8 cellular contexts compared by ENCODE assay signal in the genomic region with DNA sequence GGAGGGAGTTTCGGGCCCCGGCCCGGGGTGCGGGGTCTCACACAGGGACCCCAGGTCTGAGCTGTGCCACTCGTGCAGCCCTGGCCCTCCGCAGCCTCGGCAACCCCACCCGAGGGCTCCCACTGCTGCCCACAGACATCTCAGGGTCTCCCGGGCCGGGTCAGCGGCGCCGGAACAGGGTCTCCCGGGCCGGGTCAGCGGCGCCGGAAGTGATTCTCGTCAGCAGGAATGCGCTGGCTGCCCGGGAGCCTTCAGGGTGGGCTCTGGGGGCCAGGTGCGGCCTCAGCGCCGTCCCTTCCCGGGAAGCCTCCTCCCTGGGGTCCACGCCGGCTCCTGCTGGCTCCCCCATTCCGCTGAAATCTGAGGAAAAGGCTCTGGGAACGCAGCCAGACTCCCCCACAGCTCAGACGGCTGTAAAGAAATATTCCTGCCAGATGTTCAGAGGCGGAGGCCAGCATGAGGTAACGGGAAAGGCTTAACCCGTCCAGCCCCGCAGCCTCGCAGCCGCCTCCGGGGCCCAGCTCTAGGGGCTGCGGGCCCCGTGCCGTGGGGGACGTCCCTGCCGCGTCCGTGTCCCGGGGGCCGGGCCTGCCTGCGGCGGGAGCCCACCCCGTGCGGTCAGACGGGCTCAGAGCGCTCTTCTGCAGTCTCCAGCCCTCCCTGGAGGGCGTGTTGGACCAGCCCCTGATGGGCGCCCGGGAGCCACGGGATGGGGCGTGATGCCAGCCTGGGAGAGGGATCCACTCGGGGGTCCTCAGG. TPM values are rescaled to one million over a fixed set of nuclear protein-coding genes. Genes with fewer than 3 reads are reported as not detected.
DNase-seq lines count a peak whose midpoint lies in the region; ATAC-seq and TF ChIP-seq lines count a peak whose summit lies in the region.

No MANE protein-coding gene starts in this region.

- H3K27me3 ChIP-seq in breast epithelium (no peaks in the 10 kb centered on the region), adrenal gland (no peaks in the 10 kb centered on the region)

- H3K9me3 ChIP-seq in breast epithelium = no peaks in the 10 kb centered on the region
- H3K9me3 ChIP-seq in adrenal gland (replicated peaks in 1 of 3) = no peaks in the 10 kb centered on the region

- DNase-seq in breast epithelium (ENCODE audit: low spot score in 2 of 2) (peak; percentile 40 to 51), MCF 10A (ENCODE audit: unreplicated experiment) (no peak), adrenal gland (peak in 6 of 7 donors; percentile 37 to 74 (median 60)), islet precursor cell (peak; percentile 65), T-helper 9 cell (no peak), pons (ENCODE audit: low spot score) (no peak)
- no peak for DNase-seq in stimulated activated naive B cell treated with anti-CD40 and anti-IgM and Interleukin-4, amounts not matched to agents 10 μg/mL and 1 μg/mL and 100 μg/mL, for 72 hours

- peaks cover 16 to 23% of the 10 kb centered on the region in 2 donors for H3K4me1 ChIP-seq in breast epithelium
- peaks cover 13 to 33% of the 10 kb centered on the region in 2 donors for H3K4me1 ChIP-seq in adrenal gland (replicated peaks in 1 of 2)

- CTCF ChIA-PET in MCF 10A (lab: Yijun Ruan, JAX) = interaction anchor here (0.7 to 1.7 kb wide), 6 partner anchors 10 to 341 kb away, joined by 3 to 8 read pairs (median 4); no protein-coding TSS in a partner anchor

- no peak for TF ChIP-seq POLR2A in breast epithelium (IDR thresholded peaks at IDR 0.05)
- TF ChIP-seq POLR2A in adrenal gland (IDR thresholded peaks at IDR 0.05) = no peak

- H3K4me3 ChIP-seq in breast epithelium = peak overlapping the region; percentile 49 to 83 (median 60)
- peak overlapping the region in 2 of 4 donors; percentile 32 to 63 for H3K4me3 ChIP-seq in adrenal gland

- H3K36me3 Mint-ChIP-seq in MCF 10A (ENCODE audit: insufficient read depth, unreplicated experiment) = no peaks in the 10 kb centered on the region
- H3K36me3 Mint-ChIP-seq in stimulated activated naive B cell treated with anti-CD40 and anti-IgM and Interleukin-4, amounts not matched to agents 10 μg/mL and 1 μg/mL and 100 μg/mL, for 72 hours = no peaks in the 10 kb centered on the region

- no peak overlapping the region for H3K27ac Mint-ChIP-seq in MCF 10A (ENCODE audit: low read depth, unreplicated experiment)
- no peak overlapping the region for H3K27ac Mint-ChIP-seq in stimulated activated naive B cell treated with anti-CD40 and anti-IgM and Interleukin-4, amounts not matched to agents 10 μg/mL and 1 μg/mL and 100 μg/mL, for 72 hours

- H3K36me3 ChIP-seq in breast epithelium = no peaks in the 10 kb centered on the region
- H3K36me3 ChIP-seq in adrenal gland (replicated peaks in 1 of 2) = no peaks in the 10 kb centered on the region

- H3K4me3 Mint-ChIP-seq in MCF 10A (ENCODE audit: unreplicated experiment) = no peak overlapping the region
- H3K4me3 Mint-ChIP-seq in stimulated activated naive B cell treated with anti-CD40 and anti-IgM and Interleukin-4, amounts not matched to agents 10 μg/mL and 1 μg/mL and 100 μg/mL, for 72 hours = peak overlapping the region; percentile 46 to 86

- H3K9me3 Mint-ChIP-seq in MCF 10A (ENCODE audit: unreplicated experiment) = no peaks in the 10 kb centered on the region
- H3K9me3 Mint-ChIP-seq in stimulated activated naive B cell treated with anti-CD40 and anti-IgM and Interleukin-4, amounts not matched to agents 10 μg/mL and 1 μg/mL and 100 μg/mL, for 72 hours = no peaks in the 10 kb centered on the region

- H3K4me1 Mint-ChIP-seq in MCF 10A (ENCODE audit: insufficient read depth, unreplicated experiment) = no peaks in the 10 kb centered on the region
- peaks cover 13 to 24% of the 10 kb centered on the region in 2 donors for H3K4me1 Mint-ChIP-seq in stimulated activated naive B cell treated with anti-CD40 and anti-IgM and Interleukin-4, amounts not matched to agents 10 μg/mL and 1 μg/mL and 100 μg/mL, for 72 hours

- BruUV-seq in MCF 10A (replicated peaks; lab: Mats Ljungman, UMichigan) = no TSS peak

- peak; percentile 4 to 7 for ATAC-seq in stimulated activated naive B cell treated with anti-CD40 and anti-IgM and Interleukin-4, amounts not matched to agents 10 μg/mL and 1 μg/mL and 100 μg/mL, for 72 hours (replicated peaks)
- no peak for ATAC-seq in HG02642 (IDR thresholded peaks at IDR 0.05; ENCODE audit: poor library complexity, unreplicated experiment)

- peak overlapping the region; percentile 83 to 99 for H3K27ac ChIP-seq in breast epithelium
- peak overlapping the region in 4 of 5 donors; percentile 51 to 93 (median 72) for H3K27ac ChIP-seq in adrenal gland

- WGBS in adrenal gland, 4 donors = 2 to 14% (median 11%) methylated on average over 7 to 58 of the region's 58 CpGs; no CpG with 5 or more reads in 1 of the 4 donors

- no peak for TF ChIP-seq CTCF in breast epithelium (IDR thresholded peaks at IDR 0.05)
- TF ChIP-seq CTCF in MCF 10A (IDR thresholded peaks at IDR 0.05; ENCODE audit: unreplicated experiment) = no peak
- TF ChIP-seq CTCF in adrenal gland (IDR thresholded peaks at IDR 0.05) = no peak

- intact Hi-C loops in breast epithelium (cut with DNase I; ENCODE audit: low total_unique reads) = no loop called here
- intact Hi-C loops in MCF 10A (cut with micrococcal nuclease) = loop anchor here (5.0 kb wide), 1 partner anchor 169 kb away; no protein-coding TSS in a partner anchor
- intact Hi-C loops in adrenal gland (cut with DNase I) = loop anchor here in 1 of 2 donors (10.0 kb wide), 1 partner anchor 122 kb away; the partner anchor contains the start of gene COL6A2

- POLR2A ChIA-PET in MCF 10A (lab: Yijun Ruan, JAX) = interaction anchor here (0.7 kb wide), 1 partner anchor 217 kb away, joined by 3 read pairs; no protein-coding TSS in a partner anchor

- H3K27me3 Mint-ChIP-seq in MCF 10A (ENCODE audit: insufficient read depth, unreplicated experiment) = peaks cover 14% of the 10 kb centered on the region
- peaks cover 46 to 91% of the 10 kb centered on the region in 2 donors for H3K27me3 Mint-ChIP-seq in stimulated activated naive B cell treated with anti-CD40 and anti-IgM and Interleukin-4, amounts not matched to agents 10 μg/mL and 1 μg/mL and 100 μg/mL, for 72 hours

RNA-seq across cellular contexts. Expression of gene COL6A1, which starts 8.7 kb away (rescaled TPM):
- total RNA-seq in breast epithelium = 100 to 1,000 TPM; 137 to 527 (median 201) TPM
- 3.2 and 3.5 TPM in 2 replicates for total RNA-seq in MCF 10A (2022)
- 100 to 1,000 TPM in 7 of 8 donors, 10 to 100 TPM in 1; 70.4 to 362 (median 151) TPM for total RNA-seq in adrenal gland
- polyA plus RNA-seq in adrenal gland = 100 to 1,000 TPM in 2 of 3 donors, 10 to 100 TPM in 1; 22.3 to 490 (median 341) TPM

Comparison
In these comparisons a context has a peak if more than half of its experiments do, and no peak if none do; other contexts are left out.
1. DNase-seq: peak in breast epithelium (2 of 2), adrenal gland (6 of 7) and islet precursor cell (single experiment); none in MCF 10A (single experiment), stimulated activated naive B cell treated with anti-CD40 and anti-IgM and Interleukin-4, amounts not matched to agents 10 μg/mL and 1 μg/mL and 100 μg/mL, for 72 hours (single experiment), T-helper 9 cell (single experiment) and pons (single experiment).
2. RNA of gene COL6A1, which starts 8.7 kb away (total RNA-seq): 137 to 527 TPM in breast epithelium and 70.4 to 362 TPM in adrenal gland; 3.2 to 3.5 TPM in MCF 10A; every median in the first group is over 10 times any median in the second.